ENCODE assay signal across 11 cellular contexts in genomic region chr2:96860065-96861029, GRCh38. TPM values are rescaled to one million over a fixed set of nuclear protein-coding genes. Genes with fewer than 3 reads are reported as not detected.
DNase-seq lines count a peak whose midpoint lies in the region; ATAC-seq and TF ChIP-seq lines count a peak whose summit lies in the region.
"Had no signal": no experiment of that assay in that cellular context is flagged by ENCODE, and none has a peak within 500 bp of the region (broad histone marks: within the 10 kb centered on the region; RNA-seq: fewer than 3 reads in every experiment).

No MANE protein-coding gene starts in this region.

- no peak for TF ChIP-seq EP300 in gastroesophageal sphincter (IDR thresholded peaks at IDR 0.05)

- H3F3A ChIP-seq in GM23338 (replicated peaks; ENCODE audit: low read depth), result peaks cover 17% of the 10 kb centered on the region

- H3K4me1 ChIP-seq in GM23338 (ENCODE audit: insufficient read depth) (peaks cover 19% of the 10 kb centered on the region), gastroesophageal sphincter (peaks cover 0 to 92% (median 22%) of the 10 kb centered on the region in 3 donors), mucosa of descending colon (ENCODE audit: low read depth) (peaks cover 26% of the 10 kb centered on the region)

- peaks cover 51% of the 10 kb centered on the region for H3K36me3 Mint-ChIP-seq in GM23338 (ENCODE audit: low read depth)

- H3K4me3 ChIP-seq in GM23338, result no peak overlapping the region
- H3K4me3 ChIP-seq in gastroesophageal sphincter, result no peak overlapping the region
- no peak overlapping the region for H3K4me3 ChIP-seq in mucosa of descending colon

- H3K79me2 ChIP-seq in GM23338 (replicated peaks; ENCODE audit: insufficient read depth), result peaks cover 20% of the 10 kb centered on the region

- intact Hi-C loops in mucosa of descending colon (cut with DNase I, micrococcal nuclease), result no loop called here

- peaks cover 21% of the 10 kb centered on the region for H3K27me3 Mint-ChIP-seq in GM23338 (ENCODE audit: insufficient read depth, low read depth, poor library complexity)

- WGBS in gastroesophageal sphincter (ENCODE audit: low coverage in 1 of 2), 2 donors, result no CpG with 5 or more reads among the region's 38 CpGs

- H3K4me3 Mint-ChIP-seq in GM23338, result no peak overlapping the region

- H3K9me2 ChIP-seq in GM23338 (ENCODE audit: insufficient read depth), result no peaks in the 10 kb centered on the region

- TF ChIP-seq POLR2A in gastroesophageal sphincter (IDR thresholded peaks at IDR 0.05), result no peak

- no peak overlapping the region for H3K4me2 ChIP-seq in GM23338

- H3K27ac ChIP-seq in GM23338 (ENCODE audit: low read depth), result no peak overlapping the region
- H3K27ac ChIP-seq in gastroesophageal sphincter, result peak overlapping the region; percentile 41 to 100 (median 89)

- H4K20me1 ChIP-seq in GM23338 (replicated peaks; ENCODE audit: insufficient read depth), result peaks cover 6% of the 10 kb centered on the region

- H3K9me3 Mint-ChIP-seq in GM23338, result no peaks in the 10 kb centered on the region; the same call in 2 of the 3 replicates

- no peaks in the 10 kb centered on the region for H3K27me3 ChIP-seq in GM23338 (ENCODE audit: insufficient read depth)
- no peaks in the 10 kb centered on the region for H3K27me3 ChIP-seq in gastroesophageal sphincter

- no peaks in the 10 kb centered on the region for H3K9me3 ChIP-seq in gastroesophageal sphincter
- no peaks in the 10 kb centered on the region for H3K9me3 ChIP-seq in mucosa of descending colon

- peaks cover 30% of the 10 kb centered on the region; the same call in 1 of the 2 replicates for H3K36me3 ChIP-seq in GM23338 (ENCODE audit: insufficient read depth)
- H3K36me3 ChIP-seq in gastroesophageal sphincter, result peaks cover 0 to 56% of the 10 kb centered on the region in 2 donors
- no peaks in the 10 kb centered on the region for H3K36me3 ChIP-seq in mucosa of descending colon (ENCODE audit: low read depth)

- no peak overlapping the region for H2AFZ ChIP-seq in GM23338

- DNase-seq in GM23338 (ENCODE audit: low spot score) (no peak), mucosa of descending colon (no peak), NOMO-1 (lab: John Stamatoyannopoulos, UW; ENCODE audit: unreplicated experiment in 2 of 2) (no peak), EL (no peak)
- DNase-seq in activated CD4-positive, alpha-beta T cell treated with anti-CD3 and anti-CD28 coated beads, Interleukin-2, amount 50 U/mL, for 1 hour, result peak; percentile 27
- DNase-seq in stimulated activated CD4-positive, alpha-beta T cell treated with anti-CD3 and anti-CD28 coated beads, Interleukin-1b, Interleukin-23, amount 100 ng/mL, for 4 hours (ENCODE audit: low read depth in 2 of 2), result peak; percentile 30 to 44
- DNase-seq: DMS79 treated with DMSO at 0.1 percent for 48 hours, Kasumi-1 had no signal

- ATAC-seq in GM23338, result no peak
- no peak for ATAC-seq in gastroesophageal sphincter
- ATAC-seq in mucosa of descending colon, result no peak
- no peak for ATAC-seq in HG03565 (IDR thresholded peaks at IDR 0.05; ENCODE audit: unreplicated experiment)
- ATAC-seq: left colon had no signal

- H3K27ac Mint-ChIP-seq in GM23338, result no peak overlapping the region

- TF ChIP-seq CTCF in GM23338 (conservative IDR thresholded peaks at IDR 0.05; ENCODE audit: low read depth in 2 of 2) (no peak), gastroesophageal sphincter (IDR thresholded peaks at IDR 0.05) (no peak), mucosa of descending colon (IDR thresholded peaks at IDR 0.05) (no peak)

- peaks cover 21% of the 10 kb centered on the region for H3K4me1 Mint-ChIP-seq in GM23338

TF ChIP-seq in GM23338, 12 proteins besides CTCF, POLR2A, EP300 and RAD21:
- TF ChIP-seq POLR2AphosphoS5 (IDR thresholded peaks at IDR 0.05; ENCODE audit: low read depth) (peak; percentile 15; the same call in 1 of the 2 replicates), NANOG (IDR thresholded peaks at IDR 0.05; ENCODE audit: borderline replicate concordance) (no peak)

RNA-seq across cellular contexts. Expression of gene ANKRD39, which starts 2.5 kb away (rescaled TPM):
- total RNA-seq in GM23338 (2014; rRNA removed; shearing (Covaris generic)), result 17.5 and 18.3 TPM in 2 replicates
- 32.0 and 33.8 TPM in 2 replicates for polyA plus RNA-seq in GM23338 (2016; fragmentation: Nextera tagmentation; extraction: Ambion mirVana)
- total RNA-seq in gastroesophageal sphincter (10 to 100 TPM; 13.3 to 20.4 (median 17.1) TPM), mucosa of descending colon (10 to 100 TPM; 11.2 to 14.1 (median 12.2) TPM)

RNA-seq across cellular contexts. Expression of gene SEMA4C, which starts 9.5 kb away (rescaled TPM):
- 69.7 and 80.7 TPM in 2 replicates for total RNA-seq in GM23338 (2014; rRNA removed; shearing (Covaris generic))
- 15.4 and 16.8 TPM in 2 replicates for polyA plus RNA-seq in GM23338 (2016; fragmentation: Nextera tagmentation; extraction: Ambion mirVana)
- total RNA-seq in gastroesophageal sphincter (10 to 100 TPM; 58.7 to 66.6 (median 62.8) TPM), mucosa of descending colon (10 to 100 TPM; 14.4 to 83.8 (median 17.5) TPM)

RNA-seq across cellular contexts. Expression of gene ANKRD23, which starts 16.5 kb away (rescaled TPM):
- 4.0 and 6.5 TPM in 2 replicates for total RNA-seq in GM23338 (2014; rRNA removed; shearing (Covaris generic))
- polyA plus RNA-seq in GM23338 (2016; fragmentation: Nextera tagmentation; extraction: Ambion mirVana), result 2.9 and 5.0 TPM in 2 replicates
- total RNA-seq in gastroesophageal sphincter (1 to 10 TPM; 1.2 to 4.9 (median 3.1) TPM), mucosa of descending colon (1 to 10 TPM; 3.2 to 5.1 (median 4.9) TPM)

RNA-seq across cellular contexts. Expression of gene CNNM3, which starts 44.3 kb away (rescaled TPM):
- 22.8 and 25.7 TPM in 2 replicates for total RNA-seq in GM23338 (2014; rRNA removed; shearing (Covaris generic))
- 5.3 and 7.7 TPM in 2 replicates for polyA plus RNA-seq in GM23338 (2016; fragmentation: Nextera tagmentation; extraction: Ambion mirVana)
- total RNA-seq in gastroesophageal sphincter, result 10 to 100 TPM; 10.4 to 21.6 (median 18.9) TPM
- 10 to 100 TPM; 21.2 to 35.5 (median 33.4) TPM for total RNA-seq in mucosa of descending colon

Comparison
In these comparisons a context has a peak if more than half of its experiments do, and no peak if none do; other contexts are left out.
1. DNase-seq: peak in activated CD4-positive, alpha-beta T cell treated with anti-CD3 and anti-CD28 coated beads, Interleukin-2, amount 50 U/mL, for 1 hour (single experiment) and stimulated activated CD4-positive, alpha-beta T cell treated with anti-CD3 and anti-CD28 coated beads, Interleukin-1b, Interleukin-23, amount 100 ng/mL, for 4 hours (2 of 2); none in GM23338 (single experiment), mucosa of descending colon (0 of 3), NOMO-1 (0 of 2) and EL (single experiment).